In the genomic region with DNA sequence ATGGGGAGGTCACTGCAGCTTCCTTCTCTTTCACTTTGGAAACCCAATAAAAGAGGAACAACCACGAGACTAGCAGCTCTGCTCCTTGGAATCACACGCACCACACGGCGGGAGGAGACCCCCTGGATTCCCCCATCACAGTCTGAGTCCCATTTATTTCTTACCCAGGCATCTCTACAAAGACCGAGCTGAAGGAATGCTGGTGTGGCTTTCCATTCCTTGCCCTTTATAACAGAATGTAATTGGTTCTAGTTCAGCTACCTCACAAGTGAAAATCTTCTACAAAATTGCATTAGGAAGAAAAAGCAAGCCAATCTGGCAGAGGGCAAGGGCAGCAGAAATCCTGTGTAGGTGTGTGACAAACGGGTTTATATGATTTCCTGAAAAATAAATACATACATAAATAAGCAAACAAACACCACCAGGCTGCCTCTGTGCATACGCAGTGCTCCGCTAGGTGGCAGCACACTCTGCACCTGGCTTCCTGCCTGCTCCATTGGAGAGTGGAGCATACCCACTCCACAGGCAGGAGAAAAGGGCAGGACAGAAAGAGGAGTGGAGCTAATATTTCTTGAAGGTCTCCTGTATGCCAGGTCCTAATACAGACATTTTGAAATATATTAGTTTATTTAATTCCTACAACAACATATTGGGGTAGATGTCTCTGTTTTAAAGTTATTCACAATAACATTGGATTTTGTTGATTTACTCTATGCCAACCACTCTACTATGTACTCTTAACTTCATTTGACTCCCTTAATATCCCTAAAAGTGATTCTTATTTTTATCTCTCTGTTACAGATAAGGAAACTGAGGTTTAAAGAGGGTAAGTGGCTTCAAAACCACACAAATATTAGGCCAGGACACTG, we compare ENCODE assay signal across 8 cellular contexts.
DNase-seq lines count a peak whose midpoint lies in the region; ATAC-seq and TF ChIP-seq lines count a peak whose summit lies in the region.

No MANE protein-coding gene starts in this region.

- no peaks in the 10 kb centered on the region for H3K9me3 Mint-ChIP-seq in mesothelial cell of epicardium

- no peaks in the 10 kb centered on the region for H3K4me1 Mint-ChIP-seq in mesothelial cell of epicardium

- intact Hi-C loops in dorsolateral prefrontal cortex (cut with DNase I) = no loop called here

- no peaks in the 10 kb centered on the region for H3K36me3 Mint-ChIP-seq in mesothelial cell of epicardium

- ATAC-seq in GM21528 (IDR thresholded peaks at IDR 0.05; ENCODE audit: low FRiP score, unreplicated experiment) = peak; percentile 98

- H3K27ac ChIP-seq in HL-60 (replicated peaks) (no peak overlapping the region), dorsolateral prefrontal cortex (no peak overlapping the region)

- H3K27ac Mint-ChIP-seq in mesothelial cell of epicardium = no peak overlapping the region

- no peak overlapping the region for H3K4me3 Mint-ChIP-seq in mesothelial cell of epicardium

- no peak overlapping the region for H3K4me3 ChIP-seq in HL-60 (replicated peaks; ENCODE audit: insufficient read depth, low read length)
- no peak overlapping the region for H3K4me3 ChIP-seq in dorsolateral prefrontal cortex

- peaks cover 3% of the 10 kb centered on the region for H3K27me3 Mint-ChIP-seq in mesothelial cell of epicardium (ENCODE audit: low read depth)

- no peaks in the 10 kb centered on the region for H3K27me3 ChIP-seq in HL-60 (ENCODE audit: insufficient read depth, poor library complexity, severe bottlenecking)
- peaks cover 0 to 20% (median 0%) of the 10 kb centered on the region in 45 donors for H3K27me3 ChIP-seq in dorsolateral prefrontal cortex

- DNase-seq in activated effector memory CD4-positive, alpha-beta T cell treated with anti-CD3 and anti-CD28 coated beads, Interleukin-2, amount 50 U/mL, for 16 hours = peak; percentile 64
- DNase-seq in activated effector memory CD4-positive, alpha-beta T cell treated with Interleukin-2 at 50 U/mL for 16 hours = no peak
- DNase-seq in HL-60 (ENCODE audit: low read depth in 1 of 2, low spot score in 1 of 2) = peak; percentile 14 to 43
- peak; percentile 56 for DNase-seq in SK-N-DZ (ENCODE audit: low spot score)
- peak; percentile 11 to 75 (median 49) for DNase-seq in dorsolateral prefrontal cortex
- DNase-seq in mesothelial cell of epicardium (ENCODE audit: low spot score in 2 of 2, unreplicated experiment in 2 of 2) = peak; percentile 28 to 71
- peak; percentile 41 for DNase-seq in ureter (ENCODE audit: low spot score)

- peak; percentile 91 for TF ChIP-seq CTCF in HL-60 (IDR thresholded peaks at IDR 0.05; ENCODE audit: insufficient read depth, low read length)
- peak; percentile 59 to 87 (median 78) for TF ChIP-seq CTCF in dorsolateral prefrontal cortex (IDR thresholded peaks at IDR 0.05 in 54 of 56, conservative IDR thresholded peaks at IDR 0.05 in 2 of 56; ENCODE audit: low read depth in 1 of 56, partially characterized antibody in 56 of 56)
- TF ChIP-seq CTCF in mesothelial cell of epicardium (IDR thresholded peaks at IDR 0.05; ENCODE audit: unreplicated experiment) = peak; percentile 77
